25 cellular contexts compared by ENCODE assay signal in the genomic region with DNA sequence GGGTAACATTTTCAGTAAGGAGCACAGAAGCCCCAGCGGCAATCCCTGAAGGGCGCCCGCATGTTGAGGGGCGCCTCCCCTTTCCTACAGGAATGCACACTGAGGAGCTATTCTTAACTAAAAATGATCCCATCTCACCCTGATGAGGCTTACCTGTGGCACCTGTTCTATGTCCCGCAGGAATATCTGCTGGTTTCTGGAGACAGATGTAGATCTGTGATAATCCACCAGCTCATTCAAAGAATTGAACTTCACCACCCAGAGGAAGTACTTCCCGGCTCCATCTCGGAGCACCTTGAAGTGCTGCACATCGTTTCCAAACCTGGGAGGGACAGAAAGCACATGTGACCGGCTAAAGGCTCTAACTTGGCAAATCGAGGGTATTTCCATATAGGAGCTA.
"Had no signal": no experiment of that assay in that cellular context is flagged by ENCODE, and none has a peak within 500 bp of the region (broad histone marks: within the 10 kb centered on the region; RNA-seq: fewer than 3 reads in every experiment).

No MANE protein-coding gene starts in this region.

- ATAC-seq: activated T-cell treated with anti-CD3 and anti-CD28 coated beads, Interleukin-2, amount 50 U/mL, for 4 hours; left lung; lower lobe of right lung; mucosa of descending colon; pancreas; psoas muscle had no signal

- H3K4me3 Mint-ChIP-seq: activated CD4-positive, alpha-beta memory T cell treated with anti-CD3 and anti-CD28 coated beads, Interleukin-2, amount 10 ng/mL, durations not matched to agents 7 days and 5 days; activated CD4-positive, alpha-beta T cell treated with anti-CD3 and anti-CD28 coated beads, Interleukin-2, amount 10 ng/mL, durations not matched to agents 24 days and 14 days; activated naive CD8-positive, alpha-beta T cell treated with anti-CD3 and anti-CD28 coated beads for 36 hours; activated T-cell treated with anti-CD3 and anti-CD28 coated beads, Interleukin-2, amount 50 U/mL, for 4 hours; brain had no signal

- H3K27ac Mint-ChIP-seq: activated CD4-positive, alpha-beta memory T cell treated with anti-CD3 and anti-CD28 coated beads, Interleukin-2, amount 10 ng/mL, durations not matched to agents 7 days and 5 days; activated CD4-positive, alpha-beta T cell treated with anti-CD3 and anti-CD28 coated beads, Interleukin-2, amount 10 ng/mL, durations not matched to agents 24 days and 14 days; activated naive CD8-positive, alpha-beta T cell treated with anti-CD3 and anti-CD28 coated beads for 36 hours; brain had no signal

- H3K9me3 Mint-ChIP-seq: activated CD4-positive, alpha-beta memory T cell treated with anti-CD3 and anti-CD28 coated beads, Interleukin-2, amount 10 ng/mL, durations not matched to agents 7 days and 5 days; activated CD4-positive, alpha-beta T cell treated with anti-CD3 and anti-CD28 coated beads, Interleukin-2, amount 10 ng/mL, durations not matched to agents 24 days and 14 days; activated naive CD8-positive, alpha-beta T cell treated with anti-CD3 and anti-CD28 coated beads for 36 hours; activated T-cell treated with anti-CD3 and anti-CD28 coated beads, Interleukin-2, amount 50 U/mL, for 4 hours; brain had no signal

- H3K27me3 Mint-ChIP-seq: activated CD4-positive, alpha-beta memory T cell treated with anti-CD3 and anti-CD28 coated beads, Interleukin-2, amount 10 ng/mL, durations not matched to agents 7 days and 5 days; activated CD4-positive, alpha-beta T cell treated with anti-CD3 and anti-CD28 coated beads, Interleukin-2, amount 10 ng/mL, durations not matched to agents 24 days and 14 days; activated naive CD8-positive, alpha-beta T cell treated with anti-CD3 and anti-CD28 coated beads for 36 hours; brain had no signal

- DNase-seq: activated CD4-positive, alpha-beta memory T cell treated with anti-CD3 and anti-CD28 coated beads, Interleukin-2, amount 10 ng/mL, durations not matched to agents 7 days and 5 days; activated CD4-positive, alpha-beta T cell treated with anti-CD3 and anti-CD28 coated beads, Interleukin-2, amount 10 ng/mL, durations not matched to agents 24 days and 14 days; activated CD4-positive, CD25-positive, alpha-beta regulatory T cell treated with anti-CD3 and anti-CD28 coated beads, Interleukin-2, amount 50 U/mL, for 72 hours; activated CD8-positive, alpha-beta memory T cell treated with anti-CD3 and anti-CD28 coated beads, Interleukin-2, amount 50 U/mL, for 48 hours; activated naive CD4-positive, alpha-beta T cell treated with Interleukin-2 at 50 U/mL for 16 hours; activated naive CD8-positive, alpha-beta T cell treated with anti-CD3 and anti-CD28 coated beads for 36 hours; activated T-cell treated with anti-CD3 and anti-CD28 coated beads, Interleukin-2, amount 50 U/mL, for 4 hours; cerebellar nuclear complex; colonic mucosa; dorsolateral prefrontal cortex; effector memory CD4-positive, alpha-beta T cell; left lung; lower lobe of right lung; mesendoderm; mucosa of descending colon; pancreas; psoas muscle; stimulated activated CD4-positive, alpha-beta T cell treated with anti-CD3 and anti-CD28 coated beads, Interleukin-1b, Interleukin-23, amount 100 ng/mL, for 48 hours; stimulated activated CD4-positive, alpha-beta T cell treated with anti-CD3 and anti-CD28 coated beads, Interleukin-4, amount 100 ng/mL, for 4 hours; stimulated activated CD8-positive, alpha-beta memory T cell treated with anti-CD3 and anti-CD28 coated beads, Interleukin-4, amount 100 ng/mL, for 48 hours; stimulated activated naive CD4-positive, alpha-beta T cell; T-helper 9 cell; testis; transverse colon had no signal
